In genomic region chr15:64361259-64361658, GRCh38 we compare ENCODE assay signal across 20 cellular contexts. TPM values are rescaled to one million over a fixed set of nuclear protein-coding genes. Genes with fewer than 3 reads are reported as not detected.
"Had no signal": no experiment of that assay in that cellular context is flagged by ENCODE, and none has a peak within 500 bp of the region (broad histone marks: within the 10 kb centered on the region; RNA-seq: fewer than 3 reads in every experiment).

No MANE protein-coding gene starts in this region.

- H3K9me3 Mint-ChIP-seq: dendritic cell treated with granulocyte-macrophage colony-stimulating factor and Interleukin-4, amounts not matched to agents 40 ng/mL and 50 ng/mL, for 4 days; effector memory CD8-positive, alpha-beta T cell; mesothelial cell of epicardium; natural killer cell; neural crest cell had no signal

- H3K27me3 ChIP-seq: heart right ventricle, ovary, right atrium auricular region, stomach, transverse colon had no signal

- H3K36me3 ChIP-seq: heart right ventricle, ovary, right atrium auricular region, stomach, thoracic aorta, transverse colon had no signal

- H3K27ac ChIP-seq: heart right ventricle, ovary, right atrium auricular region, stomach, thoracic aorta, transverse colon had no signal

- H3K27me3 Mint-ChIP-seq: dendritic cell treated with granulocyte-macrophage colony-stimulating factor and Interleukin-4, amounts not matched to agents 40 ng/mL and 50 ng/mL, for 4 days; effector memory CD8-positive, alpha-beta T cell had no signal

- H3K9me3 ChIP-seq: heart right ventricle, ovary, right atrium auricular region, stomach, thoracic aorta, transverse colon had no signal

- H3K4me3 ChIP-seq: heart right ventricle, ovary, right atrium auricular region, stomach, thoracic aorta, transverse colon had no signal

- H3K27ac Mint-ChIP-seq: dendritic cell treated with granulocyte-macrophage colony-stimulating factor and Interleukin-4, amounts not matched to agents 40 ng/mL and 50 ng/mL, for 4 days; effector memory CD8-positive, alpha-beta T cell; mesothelial cell of epicardium; natural killer cell had no signal

- DNase-seq: effector memory CD8-positive, alpha-beta T cell; erythroblast; foreskin melanocyte; heart right ventricle; hypothalamus; kidney glomerular epithelial cell; natural killer cell; ovary; small intestine; stimulated activated CD4-positive, alpha-beta T cell treated with anti-CD3 and anti-CD28 coated beads, Interleukin-12 subunit alpha, Interleukin-12 subunit beta, amount 100 ng/mL, for 4 hours; stimulated activated naive CD4-positive, alpha-beta T cell; stomach; substantia nigra; transverse colon had no signal

- H3K36me3 Mint-ChIP-seq: natural killer cell had no signal

- ATAC-seq: effector memory CD8-positive, alpha-beta T cell; heart right ventricle; left lobe of liver; natural killer cell had no signal

- H3K4me3 Mint-ChIP-seq: dendritic cell treated with granulocyte-macrophage colony-stimulating factor and Interleukin-4, amounts not matched to agents 40 ng/mL and 50 ng/mL, for 4 days; effector memory CD8-positive, alpha-beta T cell; mesothelial cell of epicardium; natural killer cell; neural crest cell had no signal

RNA-seq across cellular contexts. Expression of gene PCLAF, which starts 20.0 kb away (rescaled TPM):
- total RNA-seq: right atrium auricular region, thoracic aorta had no signal
